22 cellular contexts compared by ENCODE assay signal in the genomic region with DNA sequence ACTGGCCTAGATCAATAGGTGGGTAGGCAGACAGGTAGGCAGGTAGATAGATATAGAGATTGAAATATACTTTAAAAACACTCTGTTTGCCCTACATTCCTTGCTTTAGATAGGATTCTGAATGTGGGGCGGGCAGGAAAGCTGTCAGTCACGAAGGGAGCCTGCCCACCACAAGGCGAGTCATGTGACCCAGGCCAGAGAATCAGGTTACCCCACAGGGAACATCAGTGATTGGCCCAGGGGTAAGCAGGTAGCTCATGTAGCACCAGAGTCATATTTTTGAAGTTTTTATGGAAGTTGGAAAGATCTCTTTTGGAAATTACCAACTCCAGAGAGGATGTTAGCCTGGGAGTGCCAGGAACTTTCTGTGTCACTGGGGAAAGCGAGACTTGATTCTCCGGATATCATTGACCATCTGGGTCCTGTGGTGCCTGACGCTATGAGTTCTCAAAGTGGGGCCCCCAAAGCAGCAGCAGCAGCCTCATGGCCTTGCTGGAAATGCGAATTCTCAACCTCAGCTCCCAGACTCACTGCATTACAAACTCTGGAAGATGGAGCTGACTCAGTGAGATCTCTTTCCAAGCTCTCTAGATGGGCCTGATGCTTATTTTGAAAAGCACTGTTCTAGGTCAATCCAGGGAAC.
DNase-seq lines count a peak whose midpoint lies in the region; ATAC-seq and TF ChIP-seq lines count a peak whose summit lies in the region.
"Had no signal": no experiment of that assay in that cellular context is flagged by ENCODE, and none has a peak within 500 bp of the region (broad histone marks: within the 10 kb centered on the region; RNA-seq: fewer than 3 reads in every experiment).

No MANE protein-coding gene starts in this region.

- H3K9me3 ChIP-seq in BLaER1 treated with 17β-estradiol and CSF1 and Interleukin-3, amounts not matched to agents 10 nM and 100 nM (replicated peaks in 1 of 11) = peaks cover 21 to 60% (median 48%) of the 10 kb centered on the region in 11 experiments; a peak in 21 of 22 replicates
- no peaks in the 10 kb centered on the region for H3K9me3 ChIP-seq in endodermal cell (ENCODE audit: control insufficient read depth, low read length)
- H3K9me3 ChIP-seq: HAP-1, MG63 had no signal

- peaks cover 0 to 6% (median 0%) of the 10 kb centered on the region in 11 experiments; a peak in 4 of 22 replicates for H3K27me3 ChIP-seq in BLaER1 treated with 17β-estradiol and CSF1 and Interleukin-3, amounts not matched to agents 10 nM and 100 nM
- H3K27me3 ChIP-seq in endodermal cell (ENCODE audit: control insufficient read depth, insufficient read depth, low read length, poor library complexity, severe bottlenecking) = no peaks in the 10 kb centered on the region

- TF ChIP-seq CTCF in endodermal cell (conservative IDR thresholded peaks at IDR 0.05) (no peak), GM13976 (IDR thresholded peaks at IDR 0.05; ENCODE audit: borderline replicate concordance, control extremely low read depth, extremely low read depth, insufficient read depth, missing control alignments) (no peak)

- no peaks in the 10 kb centered on the region for H3K36me3 Mint-ChIP-seq in endodermal cell (ENCODE audit: low read depth)
- H3K36me3 Mint-ChIP-seq: CD4-positive, alpha-beta memory T cell had no signal

- peak overlapping the region in 2 of 10 experiments; percentile 15 to 32; a peak in 1 of 20 replicates for H3K4me3 ChIP-seq in BLaER1 treated with 17β-estradiol and CSF1 and Interleukin-3, amounts not matched to agents 10 nM and 100 nM
- H3K4me3 ChIP-seq in endodermal cell (ENCODE audit: low read length) = no peak overlapping the region
- H3K4me3 ChIP-seq: GM23248, HAP-1, MG63 had no signal

- no peaks in the 10 kb centered on the region; a peak in 1 of 22 replicates for H4K20me1 ChIP-seq in BLaER1 treated with 17β-estradiol and CSF1 and Interleukin-3, amounts not matched to agents 10 nM and 100 nM

- no peak overlapping the region; a peak in 2 of 22 replicates for H3K27ac ChIP-seq in BLaER1 treated with 17β-estradiol and CSF1 and Interleukin-3, amounts not matched to agents 10 nM and 100 nM
- H3K27ac ChIP-seq in endodermal cell (ENCODE audit: low read depth, low read length) = no peak overlapping the region
- H3K27ac ChIP-seq: GM23248, HL-60 had no signal

- TF ChIP-seq EP300 in Ishikawa (IDR thresholded peaks at IDR 0.05; ENCODE audit: borderline replicate concordance) = no peak

- H3K4me3 Mint-ChIP-seq in endodermal cell = no peak overlapping the region
- H3K4me3 Mint-ChIP-seq: CD4-positive, alpha-beta memory T cell had no signal

- peaks cover 23% of the 10 kb centered on the region for H3K4me1 Mint-ChIP-seq in endodermal cell

- 96 to 100% methylated on average over 3 to 7 of the region's 7 CpGs for WGBS in endodermal cell (ENCODE audit: insufficient coverage in 1 of 2, insufficient read length in 1 of 2), 2 experiments

- H3K27me3 Mint-ChIP-seq in endodermal cell (ENCODE audit: insufficient read depth) = no peaks in the 10 kb centered on the region

- no peak for ATAC-seq in HG03280 (IDR thresholded peaks at IDR 0.05; ENCODE audit: unreplicated experiment)
- ATAC-seq: PC-3 had no signal

- H3K4me1 ChIP-seq in BLaER1 treated with 17β-estradiol and CSF1 and Interleukin-3, amounts not matched to agents 10 nM and 100 nM = peaks cover 44 to 80% (median 58%) of the 10 kb centered on the region in 10 experiments
- H3K4me1 ChIP-seq in endodermal cell (ENCODE audit: control insufficient read depth, insufficient read depth, low read length) = peaks cover 11% of the 10 kb centered on the region
- H3K4me1 ChIP-seq: HAP-1 had no signal

- no peak overlapping the region for H3K27ac Mint-ChIP-seq in endodermal cell

- H3K9me3 Mint-ChIP-seq in endodermal cell = no peaks in the 10 kb centered on the region

- peak; percentile 48 for DNase-seq in endodermal cell
- peak; percentile 42 for DNase-seq in putamen (ENCODE audit: low spot score)
- DNase-seq in GM13976 (ENCODE audit: low spot score) = no peak
- no peak for DNase-seq in occipital lobe (lab: John Stamatoyannopoulos, UW)
- DNase-seq: C1 segment of cervical spinal cord; CD4-positive, alpha-beta memory T cell; COR-L47; EL; GM23248; MG63; NCI-H1105 treated with DMSO at 0.1 percent for 48 hours; NCI-H2029; NCI-H446 treated with DMSO at 0.1 percent for 48 hours; NCI-H526; NCI-H82; NK-92 treated with Interleukin-12 subunit alpha and Interleukin-12 subunit beta, amount 100 ng/mL, for 24 hours; PC-3 had no signal

- no peak for TF ChIP-seq RAD21 in Ishikawa (IDR thresholded peaks at IDR 0.05; ENCODE audit: low read depth)

- peak overlapping the region; percentile 55 to 69 (median 65); a peak in 20 of 22 replicates for H3K4me2 ChIP-seq in BLaER1 treated with 17β-estradiol and CSF1 and Interleukin-3, amounts not matched to agents 10 nM and 100 nM

- H3K9ac ChIP-seq in BLaER1 treated with 17β-estradiol and CSF1 and Interleukin-3, amounts not matched to agents 10 nM and 100 nM = no peak overlapping the region
- no peak overlapping the region for H3K9ac ChIP-seq in endodermal cell (ENCODE audit: extremely low read depth, low read length, poor library complexity, severe bottlenecking)
- H3K9ac ChIP-seq: GM23248 had no signal

- in situ Hi-C loops in GM13976 (cut with MboI; ENCODE audit: low sequenced_read_pairs, unreplicated experiment) = no loop called here

- H3K36me3 ChIP-seq in BLaER1 treated with 17β-estradiol and CSF1 and Interleukin-3, amounts not matched to agents 10 nM and 100 nM = peaks cover 0 to 39% (median 17%) of the 10 kb centered on the region in 11 experiments; a peak in 12 of 22 replicates
- no peaks in the 10 kb centered on the region for H3K36me3 ChIP-seq in endodermal cell (ENCODE audit: control insufficient read depth, insufficient read depth, low read length)
- H3K36me3 ChIP-seq: HAP-1, MG63 had no signal

TF ChIP-seq in Ishikawa, 13 proteins besides CTCF, POLR2A, EP300 and RAD21:
- TF ChIP-seq FOXM1 (IDR thresholded peaks at IDR 0.05; ENCODE audit: borderline replicate concordance, low read depth) = no peak
- no peak for TF ChIP-seq EGR1 (IDR thresholded peaks at IDR 0.05)
- no peak for TF ChIP-seq YY1 (IDR thresholded peaks at IDR 0.05; ENCODE audit: low read depth)
- TF ChIP-seq, protein P1, sequence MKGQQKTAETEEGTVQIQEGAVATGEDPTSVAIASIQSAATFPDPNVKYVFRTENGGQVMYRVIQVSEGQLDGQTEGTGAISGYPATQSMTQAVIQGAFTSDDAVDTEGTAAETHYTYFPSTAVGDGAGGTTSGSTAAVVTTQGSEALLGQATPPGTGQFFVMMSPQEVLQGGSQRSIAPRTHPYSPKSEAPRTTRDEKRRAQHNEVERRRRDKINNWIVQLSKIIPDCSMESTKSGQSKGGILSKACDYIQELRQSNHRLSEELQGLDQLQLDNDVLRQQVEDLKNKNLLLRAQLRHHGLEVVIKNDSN (IDR thresholded peaks at IDR 0.05) = peak; percentile 70

Comparison
In these comparisons a context has a peak if more than half of its experiments do, and no peak if none do; other contexts are left out.
1. DNase-seq: peak in endodermal cell (single experiment) and putamen (single experiment); none in GM13976 (single experiment) and occipital lobe (single experiment).